In the genomic region with DNA sequence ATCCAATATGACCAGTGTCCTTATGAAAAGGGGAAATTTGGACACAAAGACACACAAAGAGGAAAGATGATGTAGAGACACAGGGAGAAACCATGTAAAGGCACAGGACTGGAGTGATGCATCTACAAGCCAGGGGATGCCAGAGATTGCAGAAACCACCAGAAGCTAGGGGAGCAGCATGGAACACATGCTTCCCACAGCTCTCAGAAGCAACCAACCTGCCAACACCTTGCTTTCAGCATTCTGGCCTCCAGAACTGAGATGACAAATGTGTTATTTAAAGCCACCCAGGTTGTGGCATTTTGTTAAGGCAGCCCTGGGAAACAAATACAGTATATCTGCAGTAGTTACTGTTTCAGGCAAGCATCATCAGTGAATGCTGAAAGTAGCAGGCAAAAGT, we compare ENCODE assay signal across 1 cellular context.
TF ChIP-seq lines count a peak whose summit lies in the region.

No MANE protein-coding gene starts in this region.

TF ChIP-seq in HepG2, 621 proteins besides CTCF, POLR2A, EP300 and RAD21:
- TF ChIP-seq NAIF1 (CRISPR knock-in tag; IDR thresholded peaks at IDR 0.05; ENCODE audit: borderline replicate concordance) (no peak), MLLT10 (CRISPR knock-in tag; IDR thresholded peaks at IDR 0.05) (no peak)
- TF ChIP-seq, protein P1, sequence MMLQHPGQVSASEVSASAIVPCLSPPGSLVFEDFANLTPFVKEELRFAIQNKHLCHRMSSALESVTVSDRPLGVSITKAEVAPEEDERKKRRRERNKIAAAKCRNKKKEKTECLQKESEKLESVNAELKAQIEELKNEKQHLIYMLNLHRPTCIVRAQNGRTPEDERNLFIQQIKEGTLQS (CRISPR knock-in tag; IDR thresholded peaks at IDR 0.05): no peak
TF ChIP-seq in HepG2: peak in this region for 0.
